In the genomic region with DNA sequence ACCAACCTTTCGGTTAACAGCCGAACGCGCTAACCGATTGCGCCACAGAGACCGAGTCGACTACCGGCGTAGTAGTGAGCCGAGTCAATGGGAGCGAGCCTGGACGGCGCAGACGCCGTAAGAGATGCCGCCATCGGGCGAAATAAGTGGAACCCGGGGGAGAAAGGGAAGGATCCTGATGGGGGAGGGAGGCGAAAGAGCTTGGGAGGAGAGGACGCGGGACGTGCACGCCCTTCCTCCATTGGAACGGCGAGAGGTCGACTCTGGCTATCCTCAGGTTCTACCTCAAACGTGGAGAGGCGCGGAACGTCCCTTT, we compare ENCODE assay signal across 8 cellular contexts. TPM values are rescaled to one million over a fixed set of nuclear protein-coding genes. Genes with fewer than 3 reads are reported as not detected.
A peak's percentile ranks its signal among the peaks of the same experiment; 100 is the strongest.
DNase-seq lines count a peak whose midpoint lies in the region; ATAC-seq, FAIRE-seq and TF ChIP-seq lines count a peak whose summit lies in the region.

No MANE protein-coding gene starts in this region.

- 1% methylated on average over 32 of the region's 32 CpGs for WGBS in prostate gland

- DNase-seq in COLO829 (ENCODE audit: low spot score), result peak; percentile 83
- DNase-seq in H54 (ENCODE audit: insufficient read length, low spot score), result peak; percentile 66
- peak; percentile 72 for DNase-seq in NCI-H146 treated with DMSO at 0.1 percent for 48 hours (lab: John Stamatoyannopoulos, UW; ENCODE audit: unreplicated experiment)
- peak; percentile 51 to 84 (median 78) for DNase-seq in T-helper 2 cell
- peak in 50 of 56 donors; percentile 33 to 87 (median 68) for DNase-seq in amygdala (lab: John Stamatoyannopoulos, UW)
- peak; percentile 83 for DNase-seq in left ventricle myocardium superior
- DNase-seq in prostate gland (ENCODE audit: low spot score), result peak; percentile 79
- DNase-seq in ureter (ENCODE audit: low spot score), result peak; percentile 91

- ATAC-seq in left ventricle myocardium superior, result peak; percentile 44

- H3K9me3 ChIP-seq in prostate gland, result no peaks in the 10 kb centered on the region

- TF ChIP-seq POLR2A in H54 (IDR thresholded peaks at IDR 0.05; ENCODE audit: low read depth, low read length) (peak; percentile 50; the same call in 1 of the 2 replicates), prostate gland (IDR thresholded peaks at IDR 0.05) (no peak)

- intact Hi-C loops in left ventricle myocardium superior (cut with micrococcal nuclease), result no loop called here
- intact Hi-C loops in prostate gland (cut with DNase I), result loop anchor here (5.0 kb wide), 1 partner anchor 46 kb away; the partner anchor contains the start of gene PIP4K2B

- H3K4me3 ChIP-seq in prostate gland, result peak overlapping the region; percentile 90 to 99

- peaks cover 8% of the 10 kb centered on the region for H3K4me1 ChIP-seq in prostate gland (replicated peaks)

- no peak for FAIRE-seq in H54 (lab: Jason Lieb, UNC)

- H3K36me3 ChIP-seq in prostate gland, result peaks cover 0 to 8% of the 10 kb centered on the region in 2 donors

- H3K27me3 ChIP-seq in prostate gland (replicated peaks; ENCODE audit: insufficient read depth), result no peaks in the 10 kb centered on the region

- peak overlapping the region; percentile 76 to 95 for H3K27ac ChIP-seq in prostate gland

- no peak for TF ChIP-seq CTCF in prostate gland (IDR thresholded peaks at IDR 0.05)

RNA-seq across cellular contexts. Expression of gene PSMB3, which starts 0.8 kb away (rescaled TPM):
- 167 TPM for total RNA-seq in left ventricle myocardium superior
- 100 to 1,000 TPM; 116 to 192 TPM for total RNA-seq in prostate gland
- total RNA-seq in ureter, result 156 TPM

RNA-seq across cellular contexts. Expression of gene PCGF2, which starts 3.6 kb away (rescaled TPM):
- total RNA-seq in left ventricle myocardium superior (23.8 TPM), prostate gland (10 to 100 TPM; 17.1 to 17.8 TPM), ureter (54.5 TPM)

RNA-seq across cellular contexts. Expression of gene CISD3, which starts 21.6 kb away (rescaled TPM):
- total RNA-seq in left ventricle myocardium superior, result 87.9 TPM
- 10 to 100 TPM; 17.1 to 17.8 TPM for total RNA-seq in prostate gland
- total RNA-seq in ureter, result 60.1 TPM

RNA-seq across cellular contexts. Expression of gene MLLT6, which starts 46.7 kb away (rescaled TPM):
- total RNA-seq in left ventricle myocardium superior (88.0 TPM), prostate gland (100 to 1,000 TPM in 1 of 2 donors, 10 to 100 TPM in 1; 69.1 to 142 TPM), ureter (209 TPM)

RNA-seq across cellular contexts. Expression of gene PIP4K2B, which starts 47.6 kb away (rescaled TPM):
- total RNA-seq in left ventricle myocardium superior (42.3 TPM), prostate gland (10 to 100 TPM; 46.2 to 65.2 TPM), ureter (44.7 TPM)

Comparison
In these comparisons a context has a peak if more than half of its experiments do, and no peak if none do; other contexts are left out.
1. Peak in every context shown above with its lines: DNase-seq, ATAC-seq, H3K4me3 ChIP-seq and H3K27ac ChIP-seq.